Comparison of ENCODE assay signal across 28 cellular contexts in genomic region chr11:108525161-108525560, GRCh38. TPM values are rescaled to one million over a fixed set of nuclear protein-coding genes. Genes with fewer than 3 reads are reported as not detected.
"Had no signal": no experiment of that assay in that cellular context is flagged by ENCODE, and none has a peak within 500 bp of the region (broad histone marks: within the 10 kb centered on the region; RNA-seq: fewer than 3 reads in every experiment).

No MANE protein-coding gene starts in this region.

- H3K79me2 ChIP-seq: parathyroid adenoma had no signal

- DNase-seq: cerebellar nuclear complex; cortex of kidney; effector memory CD8-positive, alpha-beta T cell; erythroblast; esophagus squamous epithelium; foreskin melanocyte; hypothalamus; immature natural killer cell; islet precursor cell; kidney glomerular epithelial cell; left colon; mesenchymal stem cell; mucosa of descending colon; naive B cell; right cardiac atrium; stimulated activated CD4-positive, alpha-beta T cell treated with anti-CD3 and anti-CD28 coated beads, Interleukin-15, amount 100 ng/mL, for 24 hours; stimulated activated CD4-positive, alpha-beta T cell treated with anti-CD3 and anti-CD28 coated beads, Interleukin-2, amount 100 ng/mL, for 48 hours; stimulated activated CD8-positive, alpha-beta memory T cell treated with anti-CD3 and anti-CD28 coated beads, Interleukin-4, amount 100 ng/mL, for 48 hours; stimulated activated naive CD4-positive, alpha-beta T cell treated with Interleukin-2 at 50 U/mL for 16 hours; stomach; thyroid gland had no signal

- H2AFZ ChIP-seq: neural progenitor cell, parathyroid adenoma had no signal

- H3K9me3 Mint-ChIP-seq: effector memory CD8-positive, alpha-beta T cell; immature natural killer cell; natural killer cell treated with Interleukin-12 subunit alpha and Interleukin-12 subunit beta and Interleukin-15 and Interleukin-18, amount 100 ng/mL, for 72 hours had no signal

- H3K4me3 ChIP-seq: esophagus squamous epithelium, mucosa of descending colon, neural progenitor cell, prostate gland, skin epidermis, stomach, thyroid gland had no signal

- H3K36me3 Mint-ChIP-seq: naive B cell; natural killer cell treated with Interleukin-12 subunit alpha and Interleukin-12 subunit beta and Interleukin-15 and Interleukin-18, amount 100 ng/mL, for 72 hours; neural progenitor cell had no signal

- H3K36me3 ChIP-seq: neural progenitor cell, prostate gland, thyroid gland had no signal

- H3K9ac ChIP-seq: neural progenitor cell, parathyroid adenoma had no signal

- H3K27ac Mint-ChIP-seq: effector memory CD8-positive, alpha-beta T cell; immature natural killer cell; mesothelial cell of epicardium; naive B cell; natural killer cell treated with Interleukin-12 subunit alpha and Interleukin-12 subunit beta and Interleukin-15 and Interleukin-18, amount 100 ng/mL, for 72 hours; neural progenitor cell had no signal

- H3K27ac ChIP-seq: neural progenitor cell, parathyroid adenoma, prostate gland, stomach, thyroid gland had no signal

- H3K4me1 ChIP-seq: neural progenitor cell, parathyroid adenoma, stomach, thyroid gland had no signal

- H3K4me1 Mint-ChIP-seq: immature natural killer cell, naive B cell had no signal

- H3K4me2 ChIP-seq: neural progenitor cell had no signal

- H3K4me3 Mint-ChIP-seq: effector memory CD8-positive, alpha-beta T cell; immature natural killer cell; mesothelial cell of epicardium; naive B cell; natural killer cell treated with Interleukin-12 subunit alpha and Interleukin-12 subunit beta and Interleukin-15 and Interleukin-18, amount 100 ng/mL, for 72 hours; neural progenitor cell had no signal

- H3K9me3 ChIP-seq: esophagus squamous epithelium, mucosa of descending colon, prostate gland, stomach, thyroid gland had no signal

- ATAC-seq: effector memory CD8-positive, alpha-beta T cell; mucosa of descending colon; natural killer cell treated with Interleukin-12 subunit alpha and Interleukin-12 subunit beta and Interleukin-15 and Interleukin-18, amount 100 ng/mL, for 72 hours; right cardiac atrium had no signal

- H3K27me3 ChIP-seq: esophagus squamous epithelium, neural progenitor cell, stomach, thyroid gland had no signal

RNA-seq across cellular contexts. Expression of gene C11orf65, which starts 57.8 kb away (rescaled TPM):
- total RNA-seq: dermis microvascular lymphatic vessel endothelial cell had no signal
